In the genomic region with DNA sequence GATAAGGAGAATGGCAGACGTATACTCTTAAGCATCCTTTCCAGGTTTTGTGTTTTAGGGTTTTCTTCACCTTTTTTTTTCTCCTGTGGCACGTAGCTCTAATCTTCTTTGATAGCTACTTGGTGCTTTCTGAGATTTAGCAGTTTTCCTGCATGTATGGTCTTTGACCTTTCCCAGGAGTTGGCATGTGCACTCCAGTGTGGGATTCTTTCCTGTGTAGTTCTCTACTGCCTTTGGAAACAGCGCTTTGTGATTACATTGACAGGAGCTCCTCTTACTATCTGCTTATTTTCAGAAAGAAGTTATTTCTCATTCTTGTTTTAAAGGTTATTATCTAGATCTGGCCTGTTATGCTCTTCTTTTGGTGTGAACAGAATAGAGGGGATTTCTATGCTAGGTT, we compare ENCODE assay signal across 15 cellular contexts.
DNase-seq lines count a peak whose midpoint lies in the region; ATAC-seq, FAIRE-seq and TF ChIP-seq lines count a peak whose summit lies in the region.
"Had no signal": no experiment of that assay in that cellular context is flagged by ENCODE, and none has a peak within 500 bp of the region (broad histone marks: within the 10 kb centered on the region; RNA-seq: fewer than 3 reads in every experiment).

No MANE protein-coding gene starts in this region.

- H3K36me3 ChIP-seq in cardiac muscle cell (no peaks in the 10 kb centered on the region), endothelial cell of umbilical vein (ENCODE audit: control insufficient read depth in 2 of 2, extremely low read depth in 1 of 2, insufficient read depth in 2 of 2, low read length in 2 of 2) (no peaks in the 10 kb centered on the region), mucosa of descending colon (ENCODE audit: low read depth) (no peaks in the 10 kb centered on the region), neuronal stem cell (replicated peaks in 1 of 2; ENCODE audit: control insufficient read depth in 2 of 2, insufficient read depth in 2 of 2, low read length in 2 of 2) (no peaks in the 10 kb centered on the region)

- ATAC-seq in left cardiac atrium (no peak), mucosa of descending colon (peak; percentile 52), GM21723 (IDR thresholded peaks at IDR 0.05; ENCODE audit: unreplicated experiment) (no peak)

- no peak overlapping the region for H3K4me3 ChIP-seq in cardiac muscle cell
- H3K4me3 ChIP-seq in endothelial cell of umbilical vein (replicated peaks in 1 of 3; ENCODE audit: insufficient read depth in 1 of 3, low read depth in 1 of 3, low read length in 3 of 3), result no peak overlapping the region
- no peak overlapping the region for H3K4me3 ChIP-seq in mucosa of descending colon
- no peak overlapping the region for H3K4me3 ChIP-seq in neuronal stem cell (ENCODE audit: low read length in 2 of 2)

- H3K9me1 ChIP-seq in endothelial cell of umbilical vein (replicated peaks; ENCODE audit: control insufficient read depth, extremely low read depth, insufficient read depth, low read length), result no peaks in the 10 kb centered on the region

- no peak overlapping the region for H3K23ac ChIP-seq in neuronal stem cell (ENCODE audit: low read depth, low read length, poor library complexity)

- no TSS peak for BruUV-seq in endothelial cell of umbilical vein (replicated peaks; lab: Mats Ljungman, UMichigan)

- CTCF ChIA-PET in endothelial cell of umbilical vein (lab: Charles Lee), result interaction anchor here (1.0 kb wide), 1 partner anchor 17 kb away, joined by 4 read pairs; no protein-coding TSS in a partner anchor

- no peak overlapping the region for H2BK12ac ChIP-seq in neuronal stem cell (ENCODE audit: low read length)

- H2BK15ac ChIP-seq in neuronal stem cell (ENCODE audit: low read length), result no peak overlapping the region

- no peak overlapping the region for H2AK5ac ChIP-seq in neuronal stem cell (ENCODE audit: low read depth, low read length)

- H3K9me3 ChIP-seq in cardiac muscle cell (ENCODE audit: low read depth), result no peaks in the 10 kb centered on the region
- no peaks in the 10 kb centered on the region for H3K9me3 ChIP-seq in endothelial cell of umbilical vein (replicated peaks; ENCODE audit: control insufficient read depth, insufficient read depth, low read length)
- H3K9me3 ChIP-seq in mucosa of descending colon, result peaks cover 6% of the 10 kb centered on the region
- H3K9me3 ChIP-seq in neuronal stem cell (replicated peaks in 1 of 2; ENCODE audit: control insufficient read depth in 2 of 2, insufficient read depth in 1 of 2, low read depth in 1 of 2, low read length in 2 of 2), result peaks cover 0 to 8% of the 10 kb centered on the region in 2 donors

- no peak overlapping the region for H4K91ac ChIP-seq in neuronal stem cell (ENCODE audit: low read depth, low read length, poor library complexity)

- dilution Hi-C loops in endothelial cell of umbilical vein (cut with MboI; ENCODE audit: extremely low pct_ligation_motif_present, low sequenced_read_pairs), result no loop called here

- no CpG with 5 or more reads among the region's 3 CpGs for WGBS in neuronal stem cell (ENCODE audit: extremely low coverage in 2 of 2, insufficient read length in 2 of 2, insufficient replicate concordance in 1 of 2), 2 donors

- peak overlapping the region; percentile 69 for H3K27ac ChIP-seq in cardiac muscle cell
- no peak overlapping the region for H3K27ac ChIP-seq in endothelial cell of umbilical vein (ENCODE audit: insufficient read depth, low read depth, low read length)
- H3K27ac ChIP-seq in neuronal stem cell (replicated peaks; ENCODE audit: low read length), result no peak overlapping the region
- H3K27ac ChIP-seq: HL-60 had no signal

- H3K18ac ChIP-seq in neuronal stem cell (ENCODE audit: low read length), result no peak overlapping the region

- H3K4me1 ChIP-seq in cardiac muscle cell (ENCODE audit: low read depth), result peaks cover 21% of the 10 kb centered on the region
- H3K4me1 ChIP-seq in endothelial cell of umbilical vein (ENCODE audit: control insufficient read depth, extremely low read depth, insufficient read depth, low read length), result no peaks in the 10 kb centered on the region
- H3K4me1 ChIP-seq in mucosa of descending colon (ENCODE audit: low read depth), result no peaks in the 10 kb centered on the region
- peaks cover 3 to 4% of the 10 kb centered on the region in 2 donors for H3K4me1 ChIP-seq in neuronal stem cell (ENCODE audit: control insufficient read depth in 2 of 2, insufficient read depth in 1 of 2, low read depth in 1 of 2, low read length in 2 of 2)

- no peak overlapping the region for H2BK120ac ChIP-seq in neuronal stem cell (ENCODE audit: low read depth, low read length)

- peaks cover 7% of the 10 kb centered on the region for H3K79me2 ChIP-seq in endothelial cell of umbilical vein (ENCODE audit: control insufficient read depth, insufficient read depth, low read length)

- H3K9ac ChIP-seq in endothelial cell of umbilical vein (replicated peaks; ENCODE audit: extremely low read depth, insufficient read depth, low read length) (no peak overlapping the region), neuronal stem cell (ENCODE audit: low read depth, low read length, poor library complexity) (no peak overlapping the region)

- no peaks in the 10 kb centered on the region for H3K79me1 ChIP-seq in neuronal stem cell (ENCODE audit: low read depth, low read length)

- no peak overlapping the region for H2BK5ac ChIP-seq in neuronal stem cell (ENCODE audit: low read length)

- H3K4me2 ChIP-seq in endothelial cell of umbilical vein (ENCODE audit: insufficient read depth, low read length) (no peak overlapping the region), neuronal stem cell (ENCODE audit: insufficient read depth, low read length, poor library complexity, severe bottlenecking) (no peak overlapping the region)

- intact Hi-C loops in left cardiac atrium (cut with DNase I), result no loop called here
- intact Hi-C loops in endothelial cell of umbilical vein (cut with micrococcal nuclease), result no loop called here
- intact Hi-C loops in mucosa of descending colon (cut with DNase I, micrococcal nuclease), result no loop called here

- H3K4ac ChIP-seq in neuronal stem cell (ENCODE audit: low read length), result no peak overlapping the region

- H4K20me1 ChIP-seq in endothelial cell of umbilical vein (replicated peaks; ENCODE audit: control insufficient read depth, extremely low read depth, insufficient read depth, low read length), result no peaks in the 10 kb centered on the region

- no peak for TF ChIP-seq POLR2A in endothelial cell of umbilical vein (IDR thresholded peaks at IDR 0.05; ENCODE audit: low read depth, low read length)

- H2AFZ ChIP-seq in endothelial cell of umbilical vein (ENCODE audit: low read depth, low read length) (no peak overlapping the region), neuronal stem cell (ENCODE audit: low read length) (no peak overlapping the region)

- H4K8ac ChIP-seq in neuronal stem cell (ENCODE audit: low read depth, low read length), result no peak overlapping the region

- no peaks in the 10 kb centered on the region for H3K27me3 ChIP-seq in cardiac muscle cell
- no peaks in the 10 kb centered on the region for H3K27me3 ChIP-seq in endothelial cell of umbilical vein (ENCODE audit: control insufficient read depth in 2 of 2, insufficient read depth in 2 of 2, low read length in 2 of 2)
- no peaks in the 10 kb centered on the region for H3K27me3 ChIP-seq in neuronal stem cell (ENCODE audit: control insufficient read depth in 3 of 3, insufficient read depth in 3 of 3, low read depth in 1 of 3, low read length in 3 of 3)

- no peak for FAIRE-seq in endothelial cell of umbilical vein (lab: Jason Lieb, UNC)
- FAIRE-seq: G401.6, GM12891 had no signal

- no peak overlapping the region for H3K14ac ChIP-seq in neuronal stem cell (ENCODE audit: low read length)

- POLR2A ChIA-PET in endothelial cell of umbilical vein (lab: Charles Lee), result no interaction called here

- TF ChIP-seq CTCF in cardiac muscle cell (IDR thresholded peaks at IDR 0.05; ENCODE audit: low read depth, low read length) (no peak), endothelial cell of umbilical vein (IDR thresholded peaks at IDR 0.05; ENCODE audit: extremely low read depth in 1 of 2, insufficient read depth in 1 of 2, low read depth in 1 of 2, low read length in 2 of 2) (no peak), mucosa of descending colon (IDR thresholded peaks at IDR 0.05) (no peak)

- DNase-seq in cardiac muscle cell (ENCODE audit: low read depth in 1 of 2, low spot score in 1 of 2) (peak; percentile 2 to 35), left cardiac atrium (no peak), endothelial cell of umbilical vein (ENCODE audit: low read depth, low spot score) (peak; percentile 32), mucosa of descending colon (no peak), NCI-H1694 (lab: John Stamatoyannopoulos, UW) (no peak), neuronal stem cell (ENCODE audit: low spot score) (no peak)
- DNase-seq: CD4-positive, CD25-positive, alpha-beta regulatory T cell; KG1; NCI-H1092; NCI-H1694 treated with DMSO at 0.1 percent for 48 hours; NCI-H2171 treated with DMSO at 0.1 percent for 48 hours had no signal

TF ChIP-seq in endothelial cell of umbilical vein, 7 proteins besides CTCF, POLR2A, EP300 and RAD21:
- TF ChIP-seq EZH2 (IDR thresholded peaks at IDR 0.05; ENCODE audit: borderline replicate concordance, low read depth, low read length, severe bottlenecking), result no peak
- TF ChIP-seq, protein P1, sequence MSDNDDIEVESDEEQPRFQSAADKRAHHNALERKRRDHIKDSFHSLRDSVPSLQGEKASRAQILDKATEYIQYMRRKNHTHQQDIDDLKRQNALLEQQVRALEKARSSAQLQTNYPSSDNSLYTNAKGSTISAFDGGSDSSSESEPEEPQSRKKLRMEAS (IDR thresholded peaks at IDR 0.05; ENCODE audit: insufficient read depth, insufficient read length), result no peak
- no peak for TF ChIP-seq FOS (IDR thresholded peaks at IDR 0.05; ENCODE audit: borderline replicate concordance, insufficient read depth, low read length)
- TF ChIP-seq POLR2AphosphoS5 (IDR thresholded peaks at IDR 0.05; ENCODE audit: insufficient read depth, low read depth, low read length), result no peak
- TF ChIP-seq GATA2 (IDR thresholded peaks at IDR 0.05; ENCODE audit: insufficient read depth, insufficient read length, low read depth, low read length), result no peak
- no peak for TF ChIP-seq JUN (IDR thresholded peaks at IDR 0.05; ENCODE audit: borderline replicate concordance, insufficient read depth, insufficient read length, low read depth)
- TF ChIP-seq MYC (IDR thresholded peaks at IDR 0.05; ENCODE audit: low read depth, low read length), result no peak

Comparison
In these comparisons a context has a peak if more than half of its experiments do, and no peak if none do; other contexts are left out.
1. DNase-seq: peak in cardiac muscle cell (2 of 2) and endothelial cell of umbilical vein (single experiment); none in left cardiac atrium (single experiment), mucosa of descending colon (0 of 3), NCI-H1694 (single experiment) and neuronal stem cell (single experiment).